13 cellular contexts compared by ENCODE assay signal in the genomic region with DNA sequence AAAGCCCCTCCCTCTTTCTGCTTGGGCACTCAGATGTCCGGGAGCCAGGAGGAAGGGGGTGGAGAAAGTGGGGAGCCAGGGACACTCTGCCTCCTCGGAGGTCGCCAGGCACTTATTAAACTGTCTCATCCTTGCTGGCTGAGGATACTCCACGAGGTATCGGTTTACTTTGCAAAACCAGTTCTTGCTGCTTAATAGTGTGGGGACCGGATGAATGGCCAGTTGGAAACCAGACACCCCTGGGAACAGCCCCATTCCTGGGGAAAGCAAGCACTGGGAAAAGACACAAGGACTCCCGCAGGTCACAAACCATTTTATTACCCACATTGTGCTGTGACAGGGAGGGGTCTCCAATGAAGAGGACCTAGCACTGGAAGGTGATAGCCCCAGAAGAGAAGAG. TPM values are rescaled to one million over a fixed set of nuclear protein-coding genes. Genes with fewer than 3 reads are reported as not detected.
A peak's percentile ranks its signal among the peaks of the same experiment; 100 is the strongest.
DNase-seq lines count a peak whose midpoint lies in the region; ATAC-seq and TF ChIP-seq lines count a peak whose summit lies in the region.
"Had no signal": no experiment of that assay in that cellular context is flagged by ENCODE, and none has a peak within 500 bp of the region (broad histone marks: within the 10 kb centered on the region; RNA-seq: fewer than 3 reads in every experiment).

No MANE protein-coding gene starts in this region.

- peaks cover 21% of the 10 kb centered on the region for H3K79me1 ChIP-seq in neuronal stem cell (ENCODE audit: low read depth, low read length)

- no peak overlapping the region for H3K14ac ChIP-seq in neuronal stem cell (ENCODE audit: low read length)

- H3K4me3 Mint-ChIP-seq in activated CD4-positive, alpha-beta memory T cell treated with anti-CD3 and anti-CD28 coated beads for 36 hours: no peak overlapping the region
- no peak overlapping the region for H3K4me3 Mint-ChIP-seq in activated CD4-positive, alpha-beta memory T cell treated with anti-CD3 and anti-CD28 coated beads, Interleukin-2, amount 10 ng/mL, durations not matched to agents 7 days and 5 days
- peak overlapping the region; percentile 56 for H3K4me3 Mint-ChIP-seq in activated T-helper 17 cell treated with anti-CD3 and anti-CD28 coated beads, Interleukin-2, amount 50 U/mL, for 72 hours

- intact Hi-C loops in activated CD4-positive, alpha-beta memory T cell treated with anti-CD3 and anti-CD28 coated beads for 36 hours (cut with micrococcal nuclease): no loop called here

- H2BK5ac ChIP-seq in neuronal stem cell (ENCODE audit: low read length): no peak overlapping the region

- no peak overlapping the region for H4K8ac ChIP-seq in neuronal stem cell (ENCODE audit: low read depth, low read length)

- H3K27ac ChIP-seq in MM.1S (ENCODE audit: low read length) (peak overlapping the region; percentile 100; the same call in 1 of the 2 replicates), neuronal stem cell (replicated peaks; ENCODE audit: low read length) (peak overlapping the region; percentile 22)
- H3K27ac ChIP-seq: heart right ventricle, tibial artery had no signal

- no peaks in the 10 kb centered on the region for H3K9me2 ChIP-seq in MM.1S (replicated peaks; ENCODE audit: insufficient read depth, low read length)

- no peak overlapping the region for H2BK120ac ChIP-seq in neuronal stem cell (ENCODE audit: low read depth, low read length)

- H4K91ac ChIP-seq in neuronal stem cell (ENCODE audit: low read depth, low read length, poor library complexity): no peak overlapping the region

- H3K27me3 ChIP-seq in MM.1S (replicated peaks; ENCODE audit: insufficient read depth, low read length): no peaks in the 10 kb centered on the region
- no peaks in the 10 kb centered on the region for H3K27me3 ChIP-seq in neuronal stem cell (ENCODE audit: control insufficient read depth in 3 of 3, insufficient read depth in 3 of 3, low read depth in 1 of 3, low read length in 3 of 3)
- H3K27me3 ChIP-seq: tibial artery had no signal

- H3K4me1 ChIP-seq in MM.1S (ENCODE audit: low read length): peaks cover 89% of the 10 kb centered on the region
- peaks cover 11 to 39% of the 10 kb centered on the region in 2 donors for H3K4me1 ChIP-seq in neuronal stem cell (ENCODE audit: control insufficient read depth in 2 of 2, insufficient read depth in 1 of 2, low read depth in 1 of 2, low read length in 2 of 2)

- DNase-seq in activated CD4-positive, alpha-beta memory T cell treated with anti-CD3 and anti-CD28 coated beads for 36 hours: no peak
- DNase-seq in activated CD4-positive, alpha-beta memory T cell treated with anti-CD3 and anti-CD28 coated beads, Interleukin-2, amount 10 ng/mL, durations not matched to agents 7 days and 5 days: no peak
- DNase-seq in MM.1S: no peak
- no peak for DNase-seq in neuronal stem cell (ENCODE audit: low spot score)
- no peak for DNase-seq in H4 (ENCODE audit: low spot score)
- no peak for DNase-seq in mesenteric fat pad (ENCODE audit: low spot score)
- DNase-seq: heart right ventricle, Kasumi-1, tibial artery had no signal

- H3K36me3 ChIP-seq in MM.1S (replicated peaks; ENCODE audit: insufficient read depth, low read length) (no peaks in the 10 kb centered on the region), neuronal stem cell (replicated peaks in 1 of 2; ENCODE audit: control insufficient read depth in 2 of 2, insufficient read depth in 2 of 2, low read length in 2 of 2) (peaks cover 0 to 10% of the 10 kb centered on the region in 2 donors)
- H3K36me3 ChIP-seq: heart right ventricle, tibial artery had no signal

- H3K4me3 ChIP-seq in MM.1S (ENCODE audit: low read length) (no peak overlapping the region), neuronal stem cell (ENCODE audit: low read length in 2 of 2) (no peak overlapping the region)
- H3K4me3 ChIP-seq: heart right ventricle, mucosa of descending colon, tibial artery had no signal

- no peak overlapping the region for H3K23ac ChIP-seq in neuronal stem cell (ENCODE audit: low read depth, low read length, poor library complexity)

- H3K4me1 Mint-ChIP-seq in activated CD4-positive, alpha-beta memory T cell treated with anti-CD3 and anti-CD28 coated beads for 36 hours (ENCODE audit: low read depth): peaks cover 88% of the 10 kb centered on the region
- peaks cover 90% of the 10 kb centered on the region for H3K4me1 Mint-ChIP-seq in activated CD4-positive, alpha-beta memory T cell treated with anti-CD3 and anti-CD28 coated beads, Interleukin-2, amount 10 ng/mL, durations not matched to agents 7 days and 5 days
- H3K4me1 Mint-ChIP-seq in activated T-helper 17 cell treated with anti-CD3 and anti-CD28 coated beads, Interleukin-2, amount 50 U/mL, for 72 hours: peaks cover 49% of the 10 kb centered on the region

- peaks cover 34% of the 10 kb centered on the region for H3F3A ChIP-seq in MM.1S (ENCODE audit: insufficient read depth, low read length)

- H3K9me3 ChIP-seq in MM.1S (replicated peaks; ENCODE audit: insufficient read depth, low read length) (no peaks in the 10 kb centered on the region), neuronal stem cell (replicated peaks in 1 of 2; ENCODE audit: control insufficient read depth in 2 of 2, insufficient read depth in 1 of 2, low read depth in 1 of 2, low read length in 2 of 2) (no peaks in the 10 kb centered on the region)
- H3K9me3 ChIP-seq: heart right ventricle, mucosa of descending colon, tibial artery had no signal

- no peak for ATAC-seq in activated T-helper 17 cell treated with anti-CD3 and anti-CD28 coated beads, Interleukin-2, amount 50 U/mL, for 72 hours (replicated peaks)
- no peak for ATAC-seq in GM19463 (IDR thresholded peaks at IDR 0.05; ENCODE audit: unreplicated experiment)
- ATAC-seq: heart right ventricle, mucosa of descending colon, right cardiac atrium had no signal

- H4K20me1 ChIP-seq in MM.1S (ENCODE audit: insufficient read depth, low read length): no peaks in the 10 kb centered on the region; the same call in 1 of the 2 replicates

- POLR2A ChIA-PET in activated CD4-positive, alpha-beta memory T cell treated with anti-CD3 and anti-CD28 coated beads for 36 hours (lab: Charles Lee): no interaction called here
- POLR2A ChIA-PET in activated CD4-positive, alpha-beta memory T cell treated with anti-CD3 and anti-CD28 coated beads, Interleukin-2, amount 10 ng/mL, durations not matched to agents 7 days and 5 days (lab: Charles Lee): interaction anchor here (1.2 kb wide), 1 partner anchor 10 kb away, joined by 3 read pairs; no protein-coding TSS in a partner anchor

- H3K4me2 ChIP-seq in MM.1S (ENCODE audit: low read depth, low read length) (no peak overlapping the region), neuronal stem cell (ENCODE audit: insufficient read depth, low read length, poor library complexity, severe bottlenecking) (no peak overlapping the region)

- CTCF ChIA-PET in activated CD4-positive, alpha-beta memory T cell treated with anti-CD3 and anti-CD28 coated beads for 36 hours (lab: Charles Lee): no interaction called here
- CTCF ChIA-PET in activated CD4-positive, alpha-beta memory T cell treated with anti-CD3 and anti-CD28 coated beads, Interleukin-2, amount 10 ng/mL, durations not matched to agents 7 days and 5 days (lab: Charles Lee): no interaction called here

- H2BK15ac ChIP-seq in neuronal stem cell (ENCODE audit: low read length): no peak overlapping the region

- H3K4ac ChIP-seq in neuronal stem cell (ENCODE audit: low read length): no peak overlapping the region

- H3K27ac Mint-ChIP-seq in activated CD4-positive, alpha-beta memory T cell treated with anti-CD3 and anti-CD28 coated beads for 36 hours: peak overlapping the region; percentile 83
- no peak overlapping the region for H3K27ac Mint-ChIP-seq in activated CD4-positive, alpha-beta memory T cell treated with anti-CD3 and anti-CD28 coated beads, Interleukin-2, amount 10 ng/mL, durations not matched to agents 7 days and 5 days
- peak overlapping the region; percentile 86 for H3K27ac Mint-ChIP-seq in activated T-helper 17 cell treated with anti-CD3 and anti-CD28 coated beads, Interleukin-2, amount 50 U/mL, for 72 hours

- no peaks in the 10 kb centered on the region for H3K9me3 Mint-ChIP-seq in activated CD4-positive, alpha-beta memory T cell treated with anti-CD3 and anti-CD28 coated beads for 36 hours
- H3K9me3 Mint-ChIP-seq in activated CD4-positive, alpha-beta memory T cell treated with anti-CD3 and anti-CD28 coated beads, Interleukin-2, amount 10 ng/mL, durations not matched to agents 7 days and 5 days: no peaks in the 10 kb centered on the region
- H3K9me3 Mint-ChIP-seq in activated T-helper 17 cell treated with anti-CD3 and anti-CD28 coated beads, Interleukin-2, amount 50 U/mL, for 72 hours: no peaks in the 10 kb centered on the region

- no peak for TF ChIP-seq CTCF in MM.1S (IDR thresholded peaks at IDR 0.05; ENCODE audit: low read length)

- no peak overlapping the region for H2AK5ac ChIP-seq in neuronal stem cell (ENCODE audit: low read depth, low read length)

- peak overlapping the region; percentile 89 for H3K18ac ChIP-seq in neuronal stem cell (ENCODE audit: low read length)

- H3K36me3 Mint-ChIP-seq in activated CD4-positive, alpha-beta memory T cell treated with anti-CD3 and anti-CD28 coated beads for 36 hours: peaks cover 9% of the 10 kb centered on the region
- peaks cover 63% of the 10 kb centered on the region for H3K36me3 Mint-ChIP-seq in activated CD4-positive, alpha-beta memory T cell treated with anti-CD3 and anti-CD28 coated beads, Interleukin-2, amount 10 ng/mL, durations not matched to agents 7 days and 5 days (ENCODE audit: low read depth)
- H3K36me3 Mint-ChIP-seq in activated T-helper 17 cell treated with anti-CD3 and anti-CD28 coated beads, Interleukin-2, amount 50 U/mL, for 72 hours (ENCODE audit: low read depth): peaks cover 39% of the 10 kb centered on the region

- no CpG with 5 or more reads among the region's 7 CpGs for WGBS in neuronal stem cell (ENCODE audit: extremely low coverage in 2 of 2, insufficient read length in 2 of 2, insufficient replicate concordance in 1 of 2), 2 donors

- no peak overlapping the region for H2BK12ac ChIP-seq in neuronal stem cell (ENCODE audit: low read length)

- peaks cover 100% of the 10 kb centered on the region for H3K79me2 ChIP-seq in MM.1S (ENCODE audit: low read length)

- H3K9ac ChIP-seq in MM.1S (ENCODE audit: low read length) (no peak overlapping the region), neuronal stem cell (ENCODE audit: low read depth, low read length, poor library complexity) (no peak overlapping the region)

- no peak overlapping the region for H2AFZ ChIP-seq in MM.1S (ENCODE audit: low read length)
- H2AFZ ChIP-seq in neuronal stem cell (ENCODE audit: low read length): no peak overlapping the region

- H3K27me3 Mint-ChIP-seq in activated CD4-positive, alpha-beta memory T cell treated with anti-CD3 and anti-CD28 coated beads for 36 hours: no peaks in the 10 kb centered on the region
- H3K27me3 Mint-ChIP-seq in activated CD4-positive, alpha-beta memory T cell treated with anti-CD3 and anti-CD28 coated beads, Interleukin-2, amount 10 ng/mL, durations not matched to agents 7 days and 5 days: no peaks in the 10 kb centered on the region
- H3K27me3 Mint-ChIP-seq in activated T-helper 17 cell treated with anti-CD3 and anti-CD28 coated beads, Interleukin-2, amount 50 U/mL, for 72 hours: no peaks in the 10 kb centered on the region

RNA-seq across cellular contexts. Expression of a gene that starts 34.2 kb away (rescaled TPM):
- 10 to 100 TPM; 73.0 to 74.7 TPM for total RNA-seq in activated CD4-positive, alpha-beta memory T cell treated with anti-CD3 and anti-CD28 coated beads for 36 hours
- total RNA-seq in activated CD4-positive, alpha-beta memory T cell treated with anti-CD3 and anti-CD28 coated beads, Interleukin-2, amount 10 ng/mL, durations not matched to agents 7 days and 5 days: 100 to 1,000 TPM; 168 to 175 TPM
- 100 to 1,000 TPM; 143 to 172 TPM for total RNA-seq in activated T-helper 17 cell treated with anti-CD3 and anti-CD28 coated beads, Interleukin-2, amount 50 U/mL, for 72 hours
- 18.8 TPM for polyA plus RNA-seq in neuronal stem cell (2013, experiment 1 of 2)
- 18.5 TPM for polyA plus RNA-seq in neuronal stem cell (2013, experiment 2 of 2)
- 2.3 and 2.4 TPM in 2 replicates for total RNA-seq in H4 (2014; rRNA removed; shearing (Covaris generic))
- 17.4 TPM for total RNA-seq in mesenteric fat pad
